ENCODE assay signal across 9 cellular contexts in genomic region chr13:25980255-25980654, GRCh38.
A peak's percentile ranks its signal among the peaks of the same experiment; 100 is the strongest.
DNase-seq lines count a peak whose midpoint lies in the region; ATAC-seq and TF ChIP-seq lines count a peak whose summit lies in the region.
"Had no signal": no experiment of that assay in that cellular context is flagged by ENCODE, and none has a peak within 500 bp of the region (broad histone marks: within the 10 kb centered on the region; RNA-seq: fewer than 3 reads in every experiment).

No MANE protein-coding gene starts in this region.

- DNase-seq in EL (peak; percentile 28), astrocyte of the spinal cord (ENCODE audit: low read depth, low spot score) (no peak), nephron progenitor cell (peak; percentile 33), NCI-H1417 treated with DMSO at 0.1 percent for 48 hours (lab: John Stamatoyannopoulos, UW) (no peak), testis (no peak)
- DNase-seq: activated CD4-positive, alpha-beta T cell treated with anti-CD3 and anti-CD28 coated beads, Interleukin-2, amount 10 ng/mL, durations not matched to agents 7 days and 5 days had no signal

- TF ChIP-seq CTCF in astrocyte of the spinal cord (IDR thresholded peaks at IDR 0.05; ENCODE audit: low read depth, low read length) (peak; percentile 51), nephron progenitor cell (IDR thresholded peaks at IDR 0.05) (peak; percentile 41), testis (IDR thresholded peaks at IDR 0.05) (no peak), gastroesophageal sphincter (IDR thresholded peaks at IDR 0.05) (no peak)

- intact Hi-C loops in testis (cut with DNase I; ENCODE audit: low total_unique reads), result no loop called here

- no peak overlapping the region for H3K4me3 Mint-ChIP-seq in nephron progenitor cell
- H3K4me3 Mint-ChIP-seq: activated CD4-positive, alpha-beta T cell treated with anti-CD3 and anti-CD28 coated beads, Interleukin-2, amount 10 ng/mL, durations not matched to agents 7 days and 5 days had no signal

- H3K9me3 Mint-ChIP-seq in nephron progenitor cell, result peaks cover 4% of the 10 kb centered on the region

- H3K4me3 ChIP-seq in astrocyte of the spinal cord (ENCODE audit: low read depth, low read length) (no peak overlapping the region), testis (no peak overlapping the region), gastroesophageal sphincter (no peak overlapping the region)

- H3K27ac ChIP-seq in KOPT-K1 (ENCODE audit: low read depth, low read length, poor library complexity, severe bottlenecking) (peak overlapping the region; percentile 40), testis (no peak overlapping the region), gastroesophageal sphincter (no peak overlapping the region)
- H3K27ac ChIP-seq: KMS-11 had no signal

- H3K4me1 Mint-ChIP-seq in nephron progenitor cell, result peaks cover 45% of the 10 kb centered on the region

- in situ Hi-C loops in astrocyte of the spinal cord (cut with HindIII; ENCODE audit: low sequenced_read_pairs), result no loop called here

- peaks cover 3% of the 10 kb centered on the region for H3K27me3 Mint-ChIP-seq in nephron progenitor cell (ENCODE audit: low read depth, poor library complexity)

- no peaks in the 10 kb centered on the region for H3K9me3 ChIP-seq in KOPT-K1 (ENCODE audit: insufficient read depth, low read length, poor library complexity, severe bottlenecking)
- H3K9me3 ChIP-seq in testis, result no peaks in the 10 kb centered on the region
- no peaks in the 10 kb centered on the region for H3K9me3 ChIP-seq in gastroesophageal sphincter

- H3K27me3 ChIP-seq in testis (no peaks in the 10 kb centered on the region), gastroesophageal sphincter (no peaks in the 10 kb centered on the region)

- ATAC-seq in gastroesophageal sphincter, result no peak

- no peak for TF ChIP-seq EP300 in gastroesophageal sphincter (IDR thresholded peaks at IDR 0.05)

- H3K36me3 ChIP-seq in KOPT-K1 (ENCODE audit: insufficient read depth, low read length), result no peaks in the 10 kb centered on the region
- no peaks in the 10 kb centered on the region for H3K36me3 ChIP-seq in testis (ENCODE audit: low read depth, missing control alignments)
- no peaks in the 10 kb centered on the region for H3K36me3 ChIP-seq in gastroesophageal sphincter

- H3K4me1 ChIP-seq in testis, result no peaks in the 10 kb centered on the region
- no peaks in the 10 kb centered on the region for H3K4me1 ChIP-seq in gastroesophageal sphincter

- peak overlapping the region; percentile 19 for H3K27ac Mint-ChIP-seq in nephron progenitor cell
- H3K27ac Mint-ChIP-seq: activated CD4-positive, alpha-beta T cell treated with anti-CD3 and anti-CD28 coated beads, Interleukin-2, amount 10 ng/mL, durations not matched to agents 7 days and 5 days had no signal

- 27 to 43% methylated on average over 2 of the region's 2 CpGs for WGBS in testis, 2 donors
- WGBS in gastroesophageal sphincter (ENCODE audit: low coverage in 1 of 2), 2 donors, result 20 to 60% methylated on average over 1 of the region's 2 CpGs

- TF ChIP-seq POLR2A in testis (IDR thresholded peaks at IDR 0.05) (no peak), gastroesophageal sphincter (IDR thresholded peaks at IDR 0.05) (no peak)

- no peaks in the 10 kb centered on the region for H3K36me3 Mint-ChIP-seq in nephron progenitor cell (ENCODE audit: low read depth)

Comparison
In these comparisons a context has a peak if more than half of its experiments do, and no peak if none do; other contexts are left out.
1. DNase-seq: peak in EL (single experiment) and nephron progenitor cell (single experiment); none in astrocyte of the spinal cord (single experiment), NCI-H1417 treated with DMSO at 0.1 percent for 48 hours (single experiment) and testis (single experiment).
2. CTCF ChIP-seq: peak in astrocyte of the spinal cord (single experiment) and nephron progenitor cell (single experiment); none in testis (0 of 3) and gastroesophageal sphincter (0 of 4).